8 cellular contexts compared by ENCODE assay signal in genomic region chr3:73848173-73848751, GRCh38.
DNase-seq lines count a peak whose midpoint lies in the region; ATAC-seq and TF ChIP-seq lines count a peak whose summit lies in the region.

No MANE protein-coding gene starts in this region.

- POLR2A ChIA-PET in SK-N-SH (lab: Yijun Ruan, JAX): no interaction called here

- intact Hi-C loops in heart left ventricle (cut with DNase I) (loop anchor here (2.0 to 10.0 kb wide), 9 partner anchors 53 to 746 kb away; partner anchors contain the start of gene PDZRN3 (in 3 of the 10)), testis (cut with DNase I; ENCODE audit: low total_unique reads) (no loop called here)

- no peaks in the 10 kb centered on the region for H3K9me2 ChIP-seq in SK-N-SH

- H3K4me3 ChIP-seq in SK-N-SH (ENCODE audit: low read depth in 2 of 2, low read length in 1 of 2): no peak overlapping the region; a peak in 1 of 4 replicates
- no peak overlapping the region for H3K4me3 ChIP-seq in heart left ventricle
- no peak overlapping the region for H3K4me3 ChIP-seq in testis

- H3K9ac ChIP-seq in SK-N-SH: no peak overlapping the region

- TF ChIP-seq POLR2A in heart left ventricle (IDR thresholded peaks at IDR 0.05) (no peak), testis (IDR thresholded peaks at IDR 0.05) (no peak)

- no peaks in the 10 kb centered on the region for H3K36me3 Mint-ChIP-seq in HFFc6 (ENCODE audit: low read depth)
- H3K36me3 Mint-ChIP-seq in activated T-cell treated with anti-CD3 and anti-CD28 coated beads, Interleukin-2, amount 50 U/mL, for 4 hours (ENCODE audit: insufficient read depth): no peaks in the 10 kb centered on the region

- peak; percentile 87 for TF ChIP-seq RAD21 in SK-N-SH (IDR thresholded peaks at IDR 0.05; ENCODE audit: low read length)

- H3K27me3 ChIP-seq in SK-N-SH (ENCODE audit: insufficient read depth) (no peaks in the 10 kb centered on the region), heart left ventricle (no peaks in the 10 kb centered on the region), testis (no peaks in the 10 kb centered on the region)

- peak; percentile 76 for TF ChIP-seq CTCF in 22Rv1 (IDR thresholded peaks at IDR 0.05)
- TF ChIP-seq CTCF in HFFc6 (IDR thresholded peaks at IDR 0.05): peak; percentile 91
- peak; percentile 94 for TF ChIP-seq CTCF in SK-N-SH (IDR thresholded peaks at IDR 0.05)
- TF ChIP-seq CTCF in heart left ventricle (IDR thresholded peaks at IDR 0.05): peak; percentile 47 to 78 (median 66)
- peak in 2 of 3 experiments; percentile 58 to 71 for TF ChIP-seq CTCF in testis (IDR thresholded peaks at IDR 0.05)

- 17% methylated on average over 4 of the region's 4 CpGs for WGBS in SK-N-SH (ENCODE audit: low lambda C conversion rate)
- 16 to 19% (median 17%) methylated on average over 4 of the region's 4 CpGs for WGBS in heart left ventricle, 4 donors
- whole genome bisulfite sequencing in testis, 2 donors: 40 to 51% methylated on average over 4 of the region's 4 CpGs

- H3F3A ChIP-seq in SK-N-SH (replicated peaks; ENCODE audit: insufficient read depth): no peaks in the 10 kb centered on the region

- H3K9me3 ChIP-seq in SK-N-SH (no peaks in the 10 kb centered on the region), heart left ventricle (peaks cover 0 to 5% (median 0%) of the 10 kb centered on the region in 12 donors), testis (no peaks in the 10 kb centered on the region)

- H3K4me1 Mint-ChIP-seq in HFFc6 (ENCODE audit: low read depth): peaks cover 10% of the 10 kb centered on the region
- H3K4me1 Mint-ChIP-seq in activated T-cell treated with anti-CD3 and anti-CD28 coated beads, Interleukin-2, amount 50 U/mL, for 4 hours (ENCODE audit: low read depth): no peaks in the 10 kb centered on the region

- DNase-seq in HFFc6: peak; percentile 7
- peak; percentile 48 for DNase-seq in SK-N-SH
- DNase-seq in heart left ventricle: no peak
- DNase-seq in testis: peak; percentile 17
- no peak for DNase-seq in activated T-cell treated with anti-CD3 and anti-CD28 coated beads, Interleukin-2, amount 50 U/mL, for 4 hours
- no peak for DNase-seq in activated gamma-delta T cell treated with Interleukin-2 at 50 U/mL for 16 hours

- no peaks in the 10 kb centered on the region for H3K79me2 ChIP-seq in SK-N-SH (ENCODE audit: insufficient read depth)

- no peak overlapping the region for H3K4me3 Mint-ChIP-seq in HFFc6
- H3K4me3 Mint-ChIP-seq in activated T-cell treated with anti-CD3 and anti-CD28 coated beads, Interleukin-2, amount 50 U/mL, for 4 hours: no peak overlapping the region

- H3K4me1 ChIP-seq in SK-N-SH (ENCODE audit: control insufficient read depth in 1 of 2, insufficient read depth in 2 of 2, low read depth in 1 of 2, low read length in 1 of 2) (no peaks in the 10 kb centered on the region), heart left ventricle (peaks cover 0 to 9% (median 0%) of the 10 kb centered on the region in 12 donors), testis (no peaks in the 10 kb centered on the region)

- no peaks in the 10 kb centered on the region for H4K20me1 ChIP-seq in SK-N-SH (ENCODE audit: insufficient read depth)

- H3K27ac Mint-ChIP-seq in HFFc6: no peak overlapping the region

- no peak for TF ChIP-seq EP300 in SK-N-SH (IDR thresholded peaks at IDR 0.05; ENCODE audit: borderline replicate concordance in 1 of 2, low read depth in 1 of 2, low read length in 1 of 2)

- H3K27ac ChIP-seq in 22Rv1 (no peak overlapping the region), SK-N-SH (ENCODE audit: low read depth in 2 of 2, low read length in 1 of 2) (no peak overlapping the region), heart left ventricle (no peak overlapping the region), testis (no peak overlapping the region)

- H2AFZ ChIP-seq in SK-N-SH (ENCODE audit: low read depth): no peak overlapping the region

- ATAC-seq in heart left ventricle (peak in 1 of 4 donors; percentile 58), HG02588 (IDR thresholded peaks at IDR 0.05; ENCODE audit: unreplicated experiment) (no peak)
- ATAC-seq in activated T-cell treated with anti-CD3 and anti-CD28 coated beads, Interleukin-2, amount 50 U/mL, for 4 hours: no peak

- H3K36me3 ChIP-seq in SK-N-SH (replicated peaks in 1 of 2; ENCODE audit: control insufficient read depth in 1 of 2, insufficient read depth in 2 of 2, low read length in 1 of 2) (no peaks in the 10 kb centered on the region), heart left ventricle (no peaks in the 10 kb centered on the region), testis (ENCODE audit: low read depth, missing control alignments) (no peaks in the 10 kb centered on the region)

- CTCF ChIA-PET in SK-N-SH (lab: Yijun Ruan, JAX): interaction anchor here (0.6 to 6.1 kb wide), 50 partner anchors 8 to 849 kb away, joined by 3 to 75 read pairs (median 4); partner anchors contain the start of gene PDZRN3

- H3K27me3 Mint-ChIP-seq in HFFc6 (ENCODE audit: insufficient read depth): peaks cover 13% of the 10 kb centered on the region
- H3K27me3 Mint-ChIP-seq in activated T-cell treated with anti-CD3 and anti-CD28 coated beads, Interleukin-2, amount 50 U/mL, for 4 hours (ENCODE audit: low read depth): no peaks in the 10 kb centered on the region

- H3K9me3 Mint-ChIP-seq in HFFc6: 0 out of 2 replicates have a peak, but pooled peaks cover 4% of the 10 kb centered on the region
- H3K9me3 Mint-ChIP-seq in activated T-cell treated with anti-CD3 and anti-CD28 coated beads, Interleukin-2, amount 50 U/mL, for 4 hours: peaks cover 10% of the 10 kb centered on the region

- H3K4me2 ChIP-seq in SK-N-SH: no peak overlapping the region

TF ChIP-seq in SK-N-SH, 30 proteins besides CTCF, POLR2A, EP300 and RAD21:
- TF ChIP-seq PBX3 (IDR thresholded peaks at IDR 0.05) (peak; percentile 19; the same call in 1 of the 2 replicates), ELF1 (IDR thresholded peaks at IDR 0.05) (no peak), JUND (IDR thresholded peaks at IDR 0.05) (no peak), RCOR1 (IDR thresholded peaks at IDR 0.05; ENCODE audit: low read length) (no peak), TCF12 (IDR thresholded peaks at IDR 0.05) (no peak), SMC3 (IDR thresholded peaks at IDR 0.05; ENCODE audit: low read depth, low read length) (peak; percentile 69), USF2 (IDR thresholded peaks at IDR 0.05; ENCODE audit: borderline replicate concordance, low read depth, low read length) (no peak), EZH2phosphoT487 (IDR thresholded peaks at IDR 0.05; ENCODE audit: borderline replicate concordance, low read depth) (no peak), SIN3A (IDR thresholded peaks at IDR 0.05; ENCODE audit: borderline replicate concordance, low read depth, low read length) (no peak), GABPA (IDR thresholded peaks at IDR 0.05; ENCODE audit: low read depth) (no peak)

Comparison
In these comparisons a context has a peak if more than half of its experiments do, and no peak if none do; other contexts are left out.
1. DNase-seq: peak in HFFc6 (single experiment), SK-N-SH (single experiment) and testis (single experiment); none in heart left ventricle (0 of 5), activated T-cell treated with anti-CD3 and anti-CD28 coated beads, Interleukin-2, amount 50 U/mL, for 4 hours (single experiment) and activated gamma-delta T cell treated with Interleukin-2 at 50 U/mL for 16 hours (single experiment).
2. Peak in every context shown above with its lines, with median percentiles within 50 percentile points of each other: CTCF ChIP-seq.